In the genomic region with DNA sequence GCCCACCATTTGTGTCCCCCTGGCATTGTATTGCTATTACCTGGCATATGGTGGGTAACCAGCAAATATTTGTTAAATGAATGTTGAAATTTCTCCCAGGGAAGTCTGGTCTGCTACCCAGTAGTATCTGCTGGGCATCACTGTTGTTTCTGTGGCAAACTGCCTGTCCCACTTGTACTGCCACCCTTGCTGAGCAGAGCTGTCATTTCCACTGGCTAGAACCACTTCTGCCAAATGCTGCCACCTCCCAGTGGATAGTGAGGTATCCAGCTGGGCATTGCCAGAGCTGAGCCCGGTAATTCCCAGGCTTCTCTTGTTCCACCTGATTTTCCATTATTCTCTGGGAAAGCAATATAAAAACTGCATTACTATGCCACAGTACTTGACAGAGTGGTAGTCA, we compare ENCODE assay signal across 18 cellular contexts.
DNase-seq lines count a peak whose midpoint lies in the region; ATAC-seq and TF ChIP-seq lines count a peak whose summit lies in the region.
"Had no signal": no experiment of that assay in that cellular context is flagged by ENCODE, and none has a peak within 500 bp of the region (broad histone marks: within the 10 kb centered on the region; RNA-seq: fewer than 3 reads in every experiment).

No MANE protein-coding gene starts in this region.

- peak; percentile 32 for DNase-seq in DMS79 treated with DMSO at 0.1 percent for 48 hours (lab: John Stamatoyannopoulos, UW)
- DNase-seq in DMS79 (lab: John Stamatoyannopoulos, UW): no peak
- DNase-seq in Right ventricle myocardium superior: no peak
- no peak for DNase-seq in right atrium auricular region (ENCODE audit: low spot score)
- DNase-seq in left ventricle myocardium inferior: peak; percentile 19
- no peak for DNase-seq in DMS 273 (lab: John Stamatoyannopoulos, UW; ENCODE audit: unreplicated experiment)
- no peak for DNase-seq in sciatic nerve (ENCODE audit: low spot score)
- DNase-seq: AML-193; Caco-2; CD4-positive, alpha-beta T cell; DMS153; DND-41; EL; H9; IMR-90 had no signal

- peak; percentile 79 for ATAC-seq in Right ventricle myocardium superior (ENCODE audit: poor library complexity)
- no peak for ATAC-seq in sciatic nerve
- ATAC-seq: A549 had no signal

- H3K27me3 ChIP-seq in right atrium auricular region: no peaks in the 10 kb centered on the region
- no peaks in the 10 kb centered on the region for H3K27me3 ChIP-seq in left ventricle myocardium inferior (ENCODE audit: low read depth)

- intact Hi-C loops in Right ventricle myocardium superior (cut with DNase I) (no loop called here), left ventricle myocardium inferior (cut with micrococcal nuclease) (no loop called here), sciatic nerve (cut with DNase I) (no loop called here)

- no peak overlapping the region for H3K27ac ChIP-seq in right atrium auricular region
- no peak overlapping the region for H3K27ac ChIP-seq in left ventricle myocardium inferior (replicated peaks)
- H3K27ac ChIP-seq: 22Rv1, A549, C4-2B had no signal

- TF ChIP-seq CTCF in right atrium auricular region (IDR thresholded peaks at IDR 0.05): no peak
- TF ChIP-seq CTCF in left ventricle myocardium inferior (IDR thresholded peaks at IDR 0.05; ENCODE audit: borderline replicate concordance): no peak

- H3K4me1 ChIP-seq in right atrium auricular region: no peaks in the 10 kb centered on the region
- H3K4me1 ChIP-seq in left ventricle myocardium inferior: peaks cover 9% of the 10 kb centered on the region
- H3K4me1 ChIP-seq: A549 had no signal

- no peaks in the 10 kb centered on the region for H3K9me3 ChIP-seq in right atrium auricular region
- H3K9me3 ChIP-seq in left ventricle myocardium inferior (replicated peaks): no peaks in the 10 kb centered on the region
- H3K9me3 ChIP-seq: A549 had no signal

- H3K4me3 ChIP-seq in right atrium auricular region (no peak overlapping the region), left ventricle myocardium inferior (no peak overlapping the region)
- H3K4me3 ChIP-seq: A549 had no signal

- H3K36me3 ChIP-seq in right atrium auricular region: no peaks in the 10 kb centered on the region
- no peaks in the 10 kb centered on the region for H3K36me3 ChIP-seq in left ventricle myocardium inferior

Comparison
In these comparisons a context has a peak if more than half of its experiments do, and no peak if none do; other contexts are left out.
1. DNase-seq: peak in DMS79 treated with DMSO at 0.1 percent for 48 hours (single experiment) and left ventricle myocardium inferior (single experiment); none in DMS79 (single experiment), Right ventricle myocardium superior (single experiment), right atrium auricular region (single experiment), DMS 273 (single experiment) and sciatic nerve (single experiment).